1 cellular context compared by ENCODE assay signal in the genomic region with DNA sequence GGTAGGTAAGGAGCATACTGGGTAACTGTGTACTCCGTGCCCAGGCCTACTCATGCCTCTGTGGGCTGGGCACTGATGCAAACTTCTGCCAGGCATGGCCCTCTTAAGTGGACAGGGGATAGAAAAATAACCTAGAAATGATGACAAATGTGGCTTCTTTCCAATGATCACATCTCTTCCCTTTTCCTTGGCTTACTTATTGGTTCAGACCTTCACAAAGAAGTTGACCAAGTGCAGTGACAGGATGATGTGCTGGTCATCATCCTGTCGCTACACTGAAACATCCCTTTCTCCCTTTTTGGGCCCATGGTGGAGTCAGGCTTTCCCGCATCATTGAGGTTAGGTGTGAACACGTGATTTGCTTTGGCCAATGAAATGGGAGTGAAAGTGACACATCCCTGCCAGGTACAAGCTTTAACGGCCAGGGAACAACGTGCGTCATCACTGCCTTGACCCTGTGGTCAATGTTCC.
TF ChIP-seq lines count a peak whose summit lies in the region.

No MANE protein-coding gene starts in this region.

TF ChIP-seq in HCT116, 20 proteins besides CTCF, POLR2A, EP300 and RAD21:
- TF ChIP-seq, protein P1, sequence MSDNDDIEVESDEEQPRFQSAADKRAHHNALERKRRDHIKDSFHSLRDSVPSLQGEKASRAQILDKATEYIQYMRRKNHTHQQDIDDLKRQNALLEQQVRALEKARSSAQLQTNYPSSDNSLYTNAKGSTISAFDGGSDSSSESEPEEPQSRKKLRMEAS (IDR thresholded peaks at IDR 0.05) = peak; percentile 37; the same call in 1 of the 2 replicates
- no peak for TF ChIP-seq JUND (IDR thresholded peaks at IDR 0.05)
